ENCODE assay signal across 1 cellular context in the genomic region with DNA sequence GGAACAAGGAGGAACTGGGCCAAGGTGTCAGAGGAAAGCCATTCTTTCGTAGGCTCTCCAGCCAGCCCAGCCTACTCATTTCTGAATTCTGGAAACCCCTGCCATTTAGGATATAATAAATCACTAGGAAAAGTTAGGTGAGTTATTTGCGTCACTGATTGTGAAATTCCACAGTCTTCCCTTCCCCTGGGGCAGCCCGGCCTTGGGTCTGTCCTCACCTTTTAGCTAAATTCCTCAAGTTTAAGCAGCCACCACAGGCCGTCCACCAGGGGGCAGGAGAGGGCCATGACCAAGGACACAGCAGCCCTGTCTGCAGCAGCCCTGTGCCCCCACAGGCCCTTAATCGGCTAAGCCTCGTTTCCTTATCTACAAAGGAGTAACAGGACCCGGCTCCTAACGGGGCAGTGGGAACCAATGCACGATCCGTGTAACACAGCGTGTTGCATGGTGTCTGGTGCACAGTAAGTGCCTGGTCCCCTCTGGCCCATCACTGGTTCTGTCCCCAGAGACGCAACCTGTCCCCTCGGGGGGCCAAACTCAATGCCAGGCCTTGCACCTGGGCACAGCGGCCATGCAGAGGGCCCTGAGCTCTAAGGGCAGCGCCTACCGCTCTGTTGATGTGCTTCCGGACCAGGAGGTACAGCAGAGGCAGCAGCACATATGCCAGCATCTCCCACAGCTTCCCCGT.
A peak's percentile ranks its signal among the peaks of the same experiment; 100 is the strongest.
TF ChIP-seq lines count a peak whose summit lies in the region.

No MANE protein-coding gene starts in this region.

TF ChIP-seq in HepG2, 621 proteins besides CTCF, POLR2A, EP300 and RAD21 (continued from another document and continues in another):
- TF ChIP-seq, protein P1, sequence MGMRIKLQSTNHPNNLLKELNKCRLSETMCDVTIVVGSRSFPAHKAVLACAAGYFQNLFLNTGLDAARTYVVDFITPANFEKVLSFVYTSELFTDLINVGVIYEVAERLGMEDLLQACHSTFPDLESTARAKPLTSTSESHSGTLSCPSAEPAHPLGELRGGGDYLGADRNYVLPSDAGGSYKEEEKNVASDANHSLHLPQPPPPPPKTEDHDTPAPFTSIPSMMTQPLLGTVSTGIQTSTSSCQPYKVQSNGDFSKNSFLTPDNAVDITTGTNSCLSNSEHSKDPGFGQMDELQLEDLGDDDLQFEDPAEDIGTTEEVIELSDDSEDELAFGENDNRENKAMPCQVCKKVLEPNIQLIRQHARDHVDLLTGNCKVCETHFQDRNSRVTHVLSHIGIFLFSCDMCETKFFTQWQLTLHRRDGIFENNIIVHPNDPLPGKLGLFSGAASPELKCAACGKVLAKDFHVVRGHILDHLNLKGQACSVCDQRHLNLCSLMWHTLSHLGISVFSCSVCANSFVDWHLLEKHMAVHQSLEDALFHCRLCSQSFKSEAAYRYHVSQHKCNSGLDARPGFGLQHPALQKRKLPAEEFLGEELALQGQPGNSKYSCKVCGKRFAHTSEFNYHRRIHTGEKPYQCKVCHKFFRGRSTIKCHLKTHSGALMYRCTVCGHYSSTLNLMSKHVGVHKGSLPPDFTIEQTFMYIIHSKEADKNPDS (CRISPR knock-in tag; IDR thresholded peaks at IDR 0.05): no peak
- TF ChIP-seq ZNF564 (CRISPR knock-in tag; IDR thresholded peaks at IDR 0.05) (no peak), IRF2 (CRISPR knock-in tag; IDR thresholded peaks at IDR 0.05) (peak; percentile 48; the same call in 1 of the 2 replicates), RCOR2 (CRISPR knock-in tag; IDR thresholded peaks at IDR 0.05) (no peak), ZSCAN9 (CRISPR knock-in tag; IDR thresholded peaks at IDR 0.05; ENCODE audit: borderline replicate concordance) (0 out of 2 replicates have a peak, but pooled peaks have one; percentile 22), PHF21A (CRISPR knock-in tag; IDR thresholded peaks at IDR 0.05) (peak; percentile 48; the same call in 1 of the 2 replicates), MLLT10 (CRISPR knock-in tag; IDR thresholded peaks at IDR 0.05) (no peak), JDP2 (CRISPR knock-in tag; IDR thresholded peaks at IDR 0.05; ENCODE audit: borderline replicate concordance) (no peak), ZNF10 (CRISPR knock-in tag; IDR thresholded peaks at IDR 0.05; ENCODE audit: borderline replicate concordance, low read depth) (no peak), ZNF124 (CRISPR knock-in tag; IDR thresholded peaks at IDR 0.05) (peak; percentile 71; the same call in 1 of the 2 replicates), MBD4 (IDR thresholded peaks at IDR 0.05; ENCODE audit: borderline replicate concordance, low read length) (no peak), CEBPG (CRISPR knock-in tag; IDR thresholded peaks at IDR 0.05) (peak; percentile 61), FOXO1 (CRISPR knock-in tag; IDR thresholded peaks at IDR 0.05) (no peak), ZNF230 (CRISPR knock-in tag; IDR thresholded peaks at IDR 0.05) (0 out of 2 replicates have a peak, but pooled peaks have one; percentile 75), FOXM1 (CRISPR knock-in tag; IDR thresholded peaks at IDR 0.05) (no peak), SMAD1 (CRISPR knock-in tag; IDR thresholded peaks at IDR 0.05; ENCODE audit: borderline replicate concordance, low read depth) (no peak; the same call in 1 of the 2 replicates), ZMYM4 (CRISPR knock-in tag; IDR thresholded peaks at IDR 0.05) (no peak; the same call in 1 of the 2 replicates), KDM4B (CRISPR knock-in tag; IDR thresholded peaks at IDR 0.05) (no peak), TEAD3 (CRISPR knock-in tag; optimal IDR thresholded peaks at IDR 0.05; ENCODE audit: borderline replicate concordance) (peak; percentile 85), SNAPC2 (CRISPR knock-in tag; IDR thresholded peaks at IDR 0.05) (no peak), ZNF382 (CRISPR knock-in tag; IDR thresholded peaks at IDR 0.05; ENCODE audit: borderline replicate concordance) (no peak), ZNF781 (CRISPR knock-in tag; IDR thresholded peaks at IDR 0.05; ENCODE audit: borderline replicate concordance, not compliant biosample characterization) (peak; percentile 61), NONO (IDR thresholded peaks at IDR 0.05) (no peak), NONO (CRISPR knock-in tag; conservative IDR thresholded peaks at IDR 0.05) (no peak), FOXJ3 (CRISPR knock-in tag; IDR thresholded peaks at IDR 0.05; ENCODE audit: borderline replicate concordance) (no peak; the same call in 1 of the 2 replicates)
- TF ChIP-seq, protein P2, sequence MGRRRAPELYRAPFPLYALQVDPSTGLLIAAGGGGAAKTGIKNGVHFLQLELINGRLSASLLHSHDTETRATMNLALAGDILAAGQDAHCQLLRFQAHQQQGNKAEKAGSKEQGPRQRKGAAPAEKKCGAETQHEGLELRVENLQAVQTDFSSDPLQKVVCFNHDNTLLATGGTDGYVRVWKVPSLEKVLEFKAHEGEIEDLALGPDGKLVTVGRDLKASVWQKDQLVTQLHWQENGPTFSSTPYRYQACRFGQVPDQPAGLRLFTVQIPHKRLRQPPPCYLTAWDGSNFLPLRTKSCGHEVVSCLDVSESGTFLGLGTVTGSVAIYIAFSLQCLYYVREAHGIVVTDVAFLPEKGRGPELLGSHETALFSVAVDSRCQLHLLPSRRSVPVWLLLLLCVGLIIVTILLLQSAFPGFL (CRISPR knock-in tag; IDR thresholded peaks at IDR 0.05): no peak
- TF ChIP-seq, protein P3, sequence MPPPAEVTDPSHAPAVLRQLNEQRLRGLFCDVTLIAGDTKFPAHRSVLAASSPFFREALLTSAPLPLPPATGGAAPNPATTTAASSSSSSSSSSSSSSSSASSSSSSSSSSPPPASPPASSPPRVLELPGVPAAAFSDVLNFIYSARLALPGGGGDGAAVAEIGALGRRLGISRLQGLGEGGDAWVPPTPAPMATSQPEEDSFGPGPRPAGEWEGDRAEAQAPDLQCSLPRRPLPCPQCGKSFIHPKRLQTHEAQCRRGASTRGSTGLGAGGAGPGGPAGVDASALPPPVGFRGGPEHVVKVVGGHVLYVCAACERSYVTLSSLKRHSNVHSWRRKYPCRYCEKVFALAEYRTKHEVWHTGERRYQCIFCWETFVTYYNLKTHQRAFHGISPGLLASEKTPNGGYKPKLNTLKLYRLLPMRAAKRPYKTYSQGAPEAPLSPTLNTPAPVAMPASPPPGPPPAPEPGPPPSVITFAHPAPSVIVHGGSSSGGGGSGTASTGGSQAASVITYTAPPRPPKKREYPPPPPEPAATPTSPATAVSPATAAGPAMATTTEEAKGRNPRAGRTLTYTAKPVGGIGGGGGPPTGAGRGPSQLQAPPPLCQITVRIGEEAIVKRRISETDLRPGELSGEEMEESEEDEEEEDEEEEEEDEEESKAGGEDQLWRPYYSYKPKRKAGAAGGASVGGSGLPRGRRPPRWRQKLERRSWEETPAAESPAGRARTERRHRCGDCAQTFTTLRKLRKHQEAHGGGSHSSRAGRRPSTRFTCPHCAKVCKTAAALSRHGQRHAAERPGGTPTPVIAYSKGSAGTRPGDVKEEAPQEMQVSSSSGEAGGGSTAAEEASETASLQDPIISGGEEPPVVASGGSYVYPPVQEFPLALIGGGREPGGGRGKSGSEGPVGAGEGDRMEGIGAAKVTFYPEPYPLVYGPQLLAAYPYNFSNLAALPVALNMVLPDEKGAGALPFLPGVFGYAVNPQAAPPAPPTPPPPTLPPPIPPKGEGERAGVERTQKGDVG (CRISPR knock-in tag; IDR thresholded peaks at IDR 0.05; ENCODE audit: borderline replicate concordance): no peak
- TF ChIP-seq, protein P4, sequence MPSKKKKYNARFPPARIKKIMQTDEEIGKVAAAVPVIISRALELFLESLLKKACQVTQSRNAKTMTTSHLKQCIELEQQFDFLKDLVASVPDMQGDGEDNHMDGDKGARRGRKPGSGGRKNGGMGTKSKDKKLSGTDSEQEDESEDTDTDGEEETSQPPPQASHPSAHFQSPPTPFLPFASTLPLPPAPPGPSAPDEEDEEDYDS (CRISPR knock-in tag; IDR thresholded peaks at IDR 0.05): peak; percentile 46; the same call in 1 of the 2 replicates
- TF ChIP-seq, protein P5, sequence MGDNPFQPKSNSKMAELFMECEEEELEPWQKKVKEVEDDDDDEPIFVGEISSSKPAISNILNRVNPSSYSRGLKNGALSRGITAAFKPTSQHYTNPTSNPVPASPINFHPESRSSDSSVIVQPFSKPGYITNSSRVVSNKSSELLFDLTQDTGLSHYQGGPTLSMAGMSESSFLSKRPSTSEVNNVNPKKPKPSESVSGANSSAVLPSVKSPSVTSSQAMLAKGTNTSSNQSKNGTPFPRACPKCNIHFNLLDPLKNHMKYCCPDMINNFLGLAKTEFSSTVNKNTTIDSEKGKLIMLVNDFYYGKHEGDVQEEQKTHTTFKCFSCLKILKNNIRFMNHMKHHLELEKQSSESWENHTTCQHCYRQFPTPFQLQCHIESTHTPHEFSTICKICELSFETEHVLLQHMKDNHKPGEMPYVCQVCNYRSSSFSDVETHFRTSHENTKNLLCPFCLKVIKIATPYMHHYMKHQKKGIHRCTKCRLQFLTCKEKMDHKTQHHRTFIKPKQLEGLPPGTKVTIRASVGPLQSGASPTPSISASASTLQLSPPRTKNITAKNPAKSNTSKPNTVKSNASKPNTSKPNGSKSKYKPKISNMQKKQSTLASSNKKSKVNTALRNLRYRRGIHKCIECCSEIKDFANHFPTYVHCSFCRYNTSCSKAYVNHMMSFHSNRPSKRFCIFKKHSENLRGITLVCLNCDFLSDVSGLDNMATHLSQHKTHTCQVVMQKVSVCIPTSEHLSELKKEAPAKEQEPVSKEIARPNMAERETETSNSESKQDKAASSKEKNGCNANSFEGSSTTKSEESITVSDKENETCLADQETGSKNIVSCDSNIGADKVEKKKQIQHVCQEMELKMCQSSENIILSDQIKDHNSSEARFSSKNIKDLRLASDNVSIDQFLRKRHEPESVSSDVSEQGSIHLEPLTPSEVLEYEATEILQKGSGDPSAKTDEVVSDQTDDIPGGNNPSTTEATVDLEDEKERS (CRISPR knock-in tag; IDR thresholded peaks at IDR 0.05): no peak
- TF ChIP-seq, protein P6, sequence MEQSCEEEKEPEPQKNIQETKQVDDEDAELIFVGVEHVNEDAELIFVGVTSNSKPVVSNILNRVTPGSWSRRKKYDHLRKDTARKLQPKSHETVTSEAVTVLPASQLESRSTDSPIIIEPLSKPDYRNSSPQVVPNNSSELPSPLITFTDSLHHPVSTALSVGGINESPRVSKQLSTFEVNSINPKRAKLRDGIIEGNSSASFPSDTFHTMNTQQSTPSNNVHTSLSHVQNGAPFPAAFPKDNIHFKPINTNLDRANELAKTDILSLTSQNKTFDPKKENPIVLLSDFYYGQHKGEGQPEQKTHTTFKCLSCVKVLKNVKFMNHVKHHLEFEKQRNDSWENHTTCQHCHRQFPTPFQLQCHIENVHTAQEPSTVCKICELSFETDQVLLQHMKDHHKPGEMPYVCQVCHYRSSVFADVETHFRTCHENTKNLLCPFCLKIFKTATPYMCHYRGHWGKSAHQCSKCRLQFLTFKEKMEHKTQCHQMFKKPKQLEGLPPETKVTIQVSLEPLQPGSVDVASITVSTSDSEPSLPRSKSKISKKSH (CRISPR knock-in tag; IDR thresholded peaks at IDR 0.05; ENCODE audit: borderline replicate concordance): no peak
- TF ChIP-seq, protein P7, sequence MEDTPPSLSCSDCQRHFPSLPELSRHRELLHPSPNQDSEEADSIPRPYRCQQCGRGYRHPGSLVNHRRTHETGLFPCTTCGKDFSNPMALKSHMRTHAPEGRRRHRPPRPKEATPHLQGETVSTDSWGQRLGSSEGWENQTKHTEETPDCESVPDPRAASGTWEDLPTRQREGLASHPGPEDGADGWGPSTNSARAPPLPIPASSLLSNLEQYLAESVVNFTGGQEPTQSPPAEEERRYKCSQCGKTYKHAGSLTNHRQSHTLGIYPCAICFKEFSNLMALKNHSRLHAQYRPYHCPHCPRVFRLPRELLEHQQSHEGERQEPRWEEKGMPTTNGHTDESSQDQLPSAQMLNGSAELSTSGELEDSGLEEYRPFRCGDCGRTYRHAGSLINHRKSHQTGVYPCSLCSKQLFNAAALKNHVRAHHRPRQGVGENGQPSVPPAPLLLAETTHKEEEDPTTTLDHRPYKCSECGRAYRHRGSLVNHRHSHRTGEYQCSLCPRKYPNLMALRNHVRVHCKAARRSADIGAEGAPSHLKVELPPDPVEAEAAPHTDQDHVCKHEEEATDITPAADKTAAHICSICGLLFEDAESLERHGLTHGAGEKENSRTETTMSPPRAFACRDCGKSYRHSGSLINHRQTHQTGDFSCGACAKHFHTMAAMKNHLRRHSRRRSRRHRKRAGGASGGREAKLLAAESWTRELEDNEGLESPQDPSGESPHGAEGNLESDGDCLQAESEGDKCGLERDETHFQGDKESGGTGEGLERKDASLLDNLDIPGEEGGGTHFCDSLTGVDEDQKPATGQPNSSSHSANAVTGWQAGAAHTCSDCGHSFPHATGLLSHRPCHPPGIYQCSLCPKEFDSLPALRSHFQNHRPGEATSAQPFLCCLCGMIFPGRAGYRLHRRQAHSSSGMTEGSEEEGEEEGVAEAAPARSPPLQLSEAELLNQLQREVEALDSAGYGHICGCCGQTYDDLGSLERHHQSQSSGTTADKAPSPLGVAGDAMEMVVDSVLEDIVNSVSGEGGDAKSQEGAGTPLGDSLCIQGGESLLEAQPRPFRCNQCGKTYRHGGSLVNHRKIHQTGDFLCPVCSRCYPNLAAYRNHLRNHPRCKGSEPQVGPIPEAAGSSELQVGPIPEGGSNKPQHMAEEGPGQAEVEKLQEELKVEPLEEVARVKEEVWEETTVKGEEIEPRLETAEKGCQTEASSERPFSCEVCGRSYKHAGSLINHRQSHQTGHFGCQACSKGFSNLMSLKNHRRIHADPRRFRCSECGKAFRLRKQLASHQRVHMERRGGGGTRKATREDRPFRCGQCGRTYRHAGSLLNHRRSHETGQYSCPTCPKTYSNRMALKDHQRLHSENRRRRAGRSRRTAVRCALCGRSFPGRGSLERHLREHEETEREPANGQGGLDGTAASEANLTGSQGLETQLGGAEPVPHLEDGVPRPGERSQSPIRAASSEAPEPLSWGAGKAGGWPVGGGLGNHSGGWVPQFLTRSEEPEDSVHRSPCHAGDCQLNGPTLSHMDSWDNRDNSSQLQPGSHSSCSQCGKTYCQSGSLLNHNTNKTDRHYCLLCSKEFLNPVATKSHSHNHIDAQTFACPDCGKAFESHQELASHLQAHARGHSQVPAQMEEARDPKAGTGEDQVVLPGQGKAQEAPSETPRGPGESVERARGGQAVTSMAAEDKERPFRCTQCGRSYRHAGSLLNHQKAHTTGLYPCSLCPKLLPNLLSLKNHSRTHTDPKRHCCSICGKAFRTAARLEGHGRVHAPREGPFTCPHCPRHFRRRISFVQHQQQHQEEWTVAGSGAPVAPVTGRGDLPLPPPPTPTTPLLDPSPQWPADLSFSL (CRISPR knock-in tag; IDR thresholded peaks at IDR 0.05): no peak
- TF ChIP-seq, protein P8, sequence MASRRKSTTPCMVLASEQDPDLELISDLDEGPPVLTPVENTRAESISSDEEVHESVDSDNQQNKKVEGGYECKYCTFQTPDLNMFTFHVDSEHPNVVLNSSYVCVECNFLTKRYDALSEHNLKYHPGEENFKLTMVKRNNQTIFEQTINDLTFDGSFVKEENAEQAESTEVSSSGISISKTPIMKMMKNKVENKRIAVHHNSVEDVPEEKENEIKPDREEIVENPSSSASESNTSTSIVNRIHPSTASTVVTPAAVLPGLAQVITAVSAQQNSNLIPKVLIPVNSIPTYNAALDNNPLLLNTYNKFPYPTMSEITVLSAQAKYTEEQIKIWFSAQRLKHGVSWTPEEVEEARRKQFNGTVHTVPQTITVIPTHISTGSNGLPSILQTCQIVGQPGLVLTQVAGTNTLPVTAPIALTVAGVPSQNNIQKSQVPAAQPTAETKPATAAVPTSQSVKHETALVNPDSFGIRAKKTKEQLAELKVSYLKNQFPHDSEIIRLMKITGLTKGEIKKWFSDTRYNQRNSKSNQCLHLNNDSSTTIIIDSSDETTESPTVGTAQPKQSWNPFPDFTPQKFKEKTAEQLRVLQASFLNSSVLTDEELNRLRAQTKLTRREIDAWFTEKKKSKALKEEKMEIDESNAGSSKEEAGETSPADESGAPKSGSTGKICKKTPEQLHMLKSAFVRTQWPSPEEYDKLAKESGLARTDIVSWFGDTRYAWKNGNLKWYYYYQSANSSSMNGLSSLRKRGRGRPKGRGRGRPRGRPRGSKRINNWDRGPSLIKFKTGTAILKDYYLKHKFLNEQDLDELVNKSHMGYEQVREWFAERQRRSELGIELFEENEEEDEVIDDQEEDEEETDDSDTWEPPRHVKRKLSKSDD (CRISPR knock-in tag; IDR thresholded peaks at IDR 0.05; ENCODE audit: low read depth): no peak
